In the genomic region with DNA sequence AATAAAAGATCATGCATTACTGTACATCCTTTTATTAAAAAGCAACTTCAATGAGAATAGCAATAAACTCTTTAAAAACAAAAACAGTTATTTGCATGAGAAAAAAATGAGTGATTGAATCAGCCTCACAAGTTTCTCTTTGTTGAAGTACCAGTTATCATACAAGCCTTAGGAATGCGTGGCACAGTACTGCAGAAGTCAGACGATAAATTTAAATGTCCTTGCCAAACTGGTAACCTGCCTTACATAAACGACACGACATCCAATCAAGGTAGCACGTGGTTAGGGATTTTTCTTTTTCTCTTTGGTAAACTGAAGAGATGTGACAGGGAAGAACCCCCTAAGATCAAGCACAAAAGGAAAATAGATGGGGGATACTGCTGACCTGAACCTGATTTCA, we compare ENCODE assay signal across 27 cellular contexts.
"Had no signal": no experiment of that assay in that cellular context is flagged by ENCODE, and none has a peak within 500 bp of the region (broad histone marks: within the 10 kb centered on the region; RNA-seq: fewer than 3 reads in every experiment).

No MANE protein-coding gene starts in this region.

- H3K27me3 Mint-ChIP-seq: natural killer cell treated with Interleukin-12 subunit alpha and Interleukin-12 subunit beta and Interleukin-15 and Interleukin-18, amount 100 ng/mL, for 72 hours; stimulated activated naive B cell treated with anti-CD40 and anti-IgM and Interleukin-4, amounts not matched to agents 10 μg/mL and 1 μg/mL and 100 μg/mL, for 72 hours; stimulated activated naive CD8-positive, alpha-beta T cell treated with anti-CD3 and anti-CD28 coated beads, Interleukin-15, Interleukin-2, amounts not matched to agents 100 ng/mL and 50 ng/mL, for 24 hours had no signal

- H3K9me3 ChIP-seq: neutrophil, pancreas, prostate gland, right lobe of liver, sigmoid colon, stomach, thoracic aorta, thyroid gland, tibial nerve, upper lobe of left lung, vagina had no signal

- H3K4me1 ChIP-seq: pancreas, prostate gland, right lobe of liver, thyroid gland, tibial nerve, upper lobe of left lung, vagina had no signal

- H3K36me3 ChIP-seq: neutrophil, pancreas, prostate gland, right lobe of liver, sigmoid colon, stomach, thoracic aorta, thyroid gland, tibial nerve, upper lobe of left lung, vagina had no signal

- H3K4me3 ChIP-seq: pancreas, prostate gland, right lobe of liver, sigmoid colon, stomach, thoracic aorta, thyroid gland, tibial nerve, upper lobe of left lung, vagina had no signal

- H3K4me3 Mint-ChIP-seq: natural killer cell treated with Interleukin-12 subunit alpha and Interleukin-12 subunit beta and Interleukin-15 and Interleukin-18, amount 100 ng/mL, for 72 hours; nephron progenitor cell; neural crest cell; stimulated activated effector memory CD8-positive, alpha-beta T cell treated with anti-CD3 and anti-CD28 coated beads, Interleukin-12 subunit alpha, Interleukin-12 subunit beta, amount 100 ng/mL, for 72 hours; stimulated activated naive B cell treated with anti-CD40 and anti-IgM and Interleukin-4, amounts not matched to agents 10 μg/mL and 1 μg/mL and 100 μg/mL, for 72 hours; stimulated activated naive CD8-positive, alpha-beta T cell treated with anti-CD3 and anti-CD28 coated beads, Interleukin-15, Interleukin-2, amounts not matched to agents 100 ng/mL and 50 ng/mL, for 24 hours had no signal

- DNase-seq: nephron progenitor cell; nucleus accumbens; pancreas; retina; right cardiac atrium; right lobe of liver; sigmoid colon; small intestine; stimulated activated CD4-positive, alpha-beta T cell treated with anti-CD3 and anti-CD28 coated beads, Interleukin-15, amount 100 ng/mL, for 24 hours; stimulated activated CD4-positive, alpha-beta T cell treated with anti-CD3 and anti-CD28 coated beads, Interleukin-2, amount 100 ng/mL, for 24 hours; stimulated activated CD4-positive, alpha-beta T cell treated with anti-CD3 and anti-CD28 coated beads, Interleukin-2, amount 100 ng/mL, for 48 hours; stimulated activated CD4-positive, alpha-beta T cell treated with anti-CD3 and anti-CD28 coated beads, Interleukin-4, amount 100 ng/mL, for 24 hours; stimulated activated naive B cell treated with anti-CD40 and anti-IgM and Interleukin-4, amounts not matched to agents 10 μg/mL and 1 μg/mL and 100 μg/mL, for 72 hours; stimulated activated naive CD4-positive, alpha-beta T cell treated with Interleukin-2 at 50 U/mL for 16 hours; stomach; thyroid gland; trophoblast cell; upper lobe of left lung had no signal

- ATAC-seq: natural killer cell treated with Interleukin-12 subunit alpha and Interleukin-12 subunit beta and Interleukin-15 and Interleukin-18, amount 100 ng/mL, for 72 hours; pancreas; right lobe of liver; stimulated activated effector memory CD8-positive, alpha-beta T cell treated with anti-CD3 and anti-CD28 coated beads, Interleukin-12 subunit alpha, Interleukin-12 subunit beta, amount 100 ng/mL, for 72 hours; stimulated activated naive B cell treated with anti-CD40 and anti-IgM and Interleukin-4, amounts not matched to agents 10 μg/mL and 1 μg/mL and 100 μg/mL, for 72 hours had no signal

- H3K27ac Mint-ChIP-seq: natural killer cell treated with Interleukin-12 subunit alpha and Interleukin-12 subunit beta and Interleukin-15 and Interleukin-18, amount 100 ng/mL, for 72 hours; nephron progenitor cell; stimulated activated effector memory CD8-positive, alpha-beta T cell treated with anti-CD3 and anti-CD28 coated beads, Interleukin-12 subunit alpha, Interleukin-12 subunit beta, amount 100 ng/mL, for 72 hours; stimulated activated naive B cell treated with anti-CD40 and anti-IgM and Interleukin-4, amounts not matched to agents 10 μg/mL and 1 μg/mL and 100 μg/mL, for 72 hours; stimulated activated naive CD8-positive, alpha-beta T cell treated with anti-CD3 and anti-CD28 coated beads, Interleukin-15, Interleukin-2, amounts not matched to agents 100 ng/mL and 50 ng/mL, for 24 hours had no signal

- H3K27ac ChIP-seq: neutrophil, pancreas, prostate gland, right lobe of liver, sigmoid colon, stomach, thoracic aorta, thyroid gland, tibial nerve, upper lobe of left lung, vagina had no signal

- H3K9me3 Mint-ChIP-seq: neural crest cell had no signal

- H3K27me3 ChIP-seq: neutrophil, pancreas, right lobe of liver, sigmoid colon, stomach, thyroid gland, tibial nerve, upper lobe of left lung, vagina had no signal
